8 cellular contexts compared by ENCODE assay signal in the genomic region with DNA sequence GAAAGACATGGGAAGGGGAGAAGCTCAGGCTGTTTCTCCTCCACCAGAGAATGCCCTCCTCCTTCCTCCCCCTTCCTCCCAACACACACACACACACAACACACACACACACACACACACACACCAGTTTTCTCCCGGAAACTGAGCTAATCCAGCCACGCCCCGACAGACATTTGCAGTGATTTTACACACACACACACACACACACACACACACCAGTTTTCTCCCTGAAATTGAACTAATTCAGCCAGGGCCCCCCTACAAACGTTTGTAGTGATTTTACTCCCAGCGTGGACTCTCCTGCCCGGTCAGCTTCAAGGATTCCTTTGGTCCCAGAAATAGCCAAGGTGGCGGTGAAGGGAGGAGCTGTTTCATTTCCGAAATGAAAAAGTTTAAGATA. TPM values are rescaled to one million over a fixed set of nuclear protein-coding genes. Genes with fewer than 3 reads are reported as not detected.
DNase-seq lines count a peak whose midpoint lies in the region; ATAC-seq, FAIRE-seq and TF ChIP-seq lines count a peak whose summit lies in the region.

No MANE protein-coding gene starts in this region.

- peak overlapping the region; percentile 83 for H3K9ac ChIP-seq in skeletal muscle satellite cell (ENCODE audit: low read depth, low read length)

- H3K4me1 ChIP-seq in skeletal muscle satellite cell (ENCODE audit: control insufficient read depth, insufficient read depth, low read length), result peaks cover 15% of the 10 kb centered on the region

- H3K27me3 Mint-ChIP-seq in immature natural killer cell (ENCODE audit: low read depth in 3 of 3), result peaks cover 0 to 6% (median 5%) of the 10 kb centered on the region in 3 donors

- in situ Hi-C loops in Caki2 (cut with HindIII; ENCODE audit: low pct_unique_long_range_greater_than_20kb, low sequenced_read_pairs), result no loop called here

- no peaks in the 10 kb centered on the region for H3K9me3 ChIP-seq in skeletal muscle satellite cell (replicated peaks; ENCODE audit: low read length)

- FAIRE-seq in bronchial epithelial cell (lab: Jason Lieb, UNC), result no peak

- peaks cover 0 to 5% (median 0%) of the 10 kb centered on the region in 3 donors for H3K36me3 Mint-ChIP-seq in immature natural killer cell

- no peak for TF ChIP-seq CTCF in bronchial epithelial cell (IDR thresholded peaks at IDR 0.05; ENCODE audit: insufficient read depth, low read length, severe bottlenecking)

- H3K27ac Mint-ChIP-seq in immature natural killer cell, result peak overlapping the region in 4 of 6 donors; percentile 15 to 88 (median 77)

- H3K4me3 Mint-ChIP-seq in immature natural killer cell, result peak overlapping the region; percentile 74 to 88 (median 84)

- DNase-seq in Caki2 (ENCODE audit: low read depth) (peak; percentile 75), NCI-H2227 (lab: John Stamatoyannopoulos, UW; ENCODE audit: unreplicated experiment) (peak; percentile 76), bronchial epithelial cell (ENCODE audit: low read depth) (peak; percentile 62), immature natural killer cell (peak; percentile 0 to 13 (median 5)), NCI-H2081 (lab: John Stamatoyannopoulos, UW) (no peak)

- H3K4me3 ChIP-seq in bronchial epithelial cell (ENCODE audit: low read depth, low read length) (peak overlapping the region; percentile 50), skeletal muscle satellite cell (ENCODE audit: low read length) (peak overlapping the region; percentile 75)

- peaks cover 16 to 19% of the 10 kb centered on the region in 2 donors for H3K4me1 Mint-ChIP-seq in immature natural killer cell

- H3K9me3 Mint-ChIP-seq in immature natural killer cell, result no peaks in the 10 kb centered on the region

- H3K27me3 ChIP-seq in bronchial epithelial cell (ENCODE audit: control insufficient read depth, insufficient read depth, low read length) (no peaks in the 10 kb centered on the region), skeletal muscle satellite cell (ENCODE audit: control insufficient read depth, insufficient read depth, low read length) (no peaks in the 10 kb centered on the region)

- peak overlapping the region; percentile 82 for H3K4me2 ChIP-seq in skeletal muscle satellite cell (ENCODE audit: low read length)

- ATAC-seq in GM19452 (IDR thresholded peaks at IDR 0.05; ENCODE audit: unreplicated experiment), result no peak
- ATAC-seq in HG02759 (IDR thresholded peaks at IDR 0.05; ENCODE audit: unreplicated experiment), result no peak

- no peaks in the 10 kb centered on the region for H3K36me3 ChIP-seq in bronchial epithelial cell (ENCODE audit: control insufficient read depth, insufficient read depth, low read length)
- H3K36me3 ChIP-seq in skeletal muscle satellite cell (ENCODE audit: insufficient read depth, low read length), result no peaks in the 10 kb centered on the region

RNA-seq across cellular contexts. Expression of a gene that starts 32.9 kb away (rescaled TPM):
- total RNA-seq in Caki2 (2014; rRNA removed; shearing (Covaris generic); ENCODE audit: low replicate concordance), result 25.2 and 65.0 TPM in 2 replicates
- total RNA-seq in bronchial epithelial cell, result 17.4 and 21.6 TPM in 2 replicates
- 10 to 100 TPM; 22.5 to 26.6 (median 23.3) TPM for polyA plus RNA-seq in immature natural killer cell
- 21.0 and 27.6 TPM in 2 replicates for total RNA-seq in skeletal muscle satellite cell (2012; rRNA removed)

Comparison
In these comparisons a context has a peak if more than half of its experiments do, and no peak if none do; other contexts are left out.
1. DNase-seq: peak in Caki2 (single experiment), NCI-H2227 (single experiment), bronchial epithelial cell (single experiment) and immature natural killer cell (3 of 3); none in NCI-H2081 (0 of 2).